13 cellular contexts compared by ENCODE assay signal in the genomic region with DNA sequence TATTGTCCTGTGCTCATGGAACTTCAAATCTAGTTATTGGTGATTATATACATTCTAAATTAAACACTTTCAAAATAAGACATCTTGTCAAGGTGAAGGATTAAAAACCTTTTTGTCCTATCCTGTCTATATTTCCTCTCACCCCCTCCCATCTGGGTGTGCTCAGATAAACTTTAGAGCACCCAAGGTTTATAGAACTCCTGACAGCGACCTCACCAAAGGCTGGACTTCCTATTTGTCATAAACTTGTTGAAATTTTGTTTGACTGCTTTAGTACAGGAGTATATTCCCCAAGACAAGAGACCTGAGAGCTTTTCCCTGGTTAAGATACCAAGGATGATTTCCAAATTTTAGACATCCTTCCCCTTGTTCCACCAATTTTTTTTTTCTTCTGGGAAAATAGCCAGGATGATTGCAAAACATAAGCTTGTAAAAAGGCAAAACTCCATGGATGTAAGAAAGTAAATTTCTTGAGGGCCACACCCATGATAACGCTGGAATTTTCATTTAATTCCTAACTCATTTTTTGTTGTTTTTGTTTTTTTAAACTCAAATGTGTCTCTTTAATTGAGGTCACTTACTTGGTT. TPM values are rescaled to one million over a fixed set of nuclear protein-coding genes. Genes with fewer than 3 reads are reported as not detected.
DNase-seq lines count a peak whose midpoint lies in the region; ATAC-seq and TF ChIP-seq lines count a peak whose summit lies in the region.
"Had no signal": no experiment of that assay in that cellular context is flagged by ENCODE, and none has a peak within 500 bp of the region (broad histone marks: within the 10 kb centered on the region; RNA-seq: fewer than 3 reads in every experiment).

No MANE protein-coding gene starts in this region.

- TF ChIP-seq CTCF in Caco-2 (IDR thresholded peaks at IDR 0.05; ENCODE audit: insufficient read depth in 1 of 2, low read depth in 1 of 2, low read length in 1 of 2, severe bottlenecking in 1 of 2, unreplicated experiment in 1 of 2) (no peak), esophagus squamous epithelium (IDR thresholded peaks at IDR 0.05) (no peak), omental fat pad (IDR thresholded peaks at IDR 0.05) (no peak)

- no peak overlapping the region for H3K4me3 ChIP-seq in Caco-2 (ENCODE audit: low read depth, low read length)
- H3K4me3 ChIP-seq in esophagus squamous epithelium, result peak overlapping the region in 1 of 4 donors; percentile 22

- peaks cover 38% of the 10 kb centered on the region for H3K4me1 ChIP-seq in Caco-2
- peaks cover 0 to 49% (median 35%) of the 10 kb centered on the region in 3 donors for H3K4me1 ChIP-seq in esophagus squamous epithelium

- H3K36me3 ChIP-seq in Caco-2 (ENCODE audit: control insufficient read depth, insufficient read depth, low read length) (no peaks in the 10 kb centered on the region), esophagus squamous epithelium (no peaks in the 10 kb centered on the region)

- DNase-seq in Caco-2 (no peak), NCI-H69 (lab: John Stamatoyannopoulos, UW) (peak; percentile 34), esophagus squamous epithelium (lab: John Stamatoyannopoulos, UW) (no peak), omental fat pad (ENCODE audit: low spot score) (no peak), medulla oblongata (ENCODE audit: extremely low spot score) (no peak), glomerular visceral epithelial cell (ENCODE audit: extremely low spot score) (no peak)
- DNase-seq in T-helper 2 cell treated with Interferon-gamma antibody and Interleukin-4, amounts not matched to agents 5 μg/mL and 100 μg/mL, for 36 hours (ENCODE audit: low spot score), result no peak
- no peak for DNase-seq in stimulated activated CD4-positive, alpha-beta T cell treated with anti-CD3 and anti-CD28 coated beads, Interleukin-2, amount 100 ng/mL, for 48 hours
- DNase-seq: activated T-cell treated with anti-CD3 and anti-CD28 coated beads for 4 hours; GOT3; NCI-H2227 treated with DMSO at 0.1 percent for 48 hours; stimulated activated CD4-positive, alpha-beta T cell treated with anti-CD3 and anti-CD28 coated beads, Interleukin-15, amount 100 ng/mL, for 24 hours had no signal

- no peak for TF ChIP-seq POLR2A in esophagus squamous epithelium (IDR thresholded peaks at IDR 0.05)

- H3K27ac ChIP-seq in esophagus squamous epithelium, result peak overlapping the region in 3 of 4 donors; percentile 27 to 51 (median 42)

- no peaks in the 10 kb centered on the region for H3K27me3 ChIP-seq in Caco-2 (replicated peaks; ENCODE audit: control insufficient read depth, insufficient read depth, low read length)
- H3K27me3 ChIP-seq in esophagus squamous epithelium, result no peaks in the 10 kb centered on the region

- H3K27me3 Mint-ChIP-seq in Caco-2 (ENCODE audit: insufficient read depth, unreplicated experiment), result no peaks in the 10 kb centered on the region
- H3K27me3 Mint-ChIP-seq in T-helper 2 cell treated with Interferon-gamma antibody and Interleukin-4, amounts not matched to agents 5 μg/mL and 100 μg/mL, for 36 hours (ENCODE audit: low read depth), result no peaks in the 10 kb centered on the region

- no peaks in the 10 kb centered on the region for H3K36me3 Mint-ChIP-seq in Caco-2 (ENCODE audit: insufficient read depth, unreplicated experiment)
- no peaks in the 10 kb centered on the region for H3K36me3 Mint-ChIP-seq in T-helper 2 cell treated with Interferon-gamma antibody and Interleukin-4, amounts not matched to agents 5 μg/mL and 100 μg/mL, for 36 hours (ENCODE audit: low read depth)

- POLR2A ChIA-PET in Caco-2 (lab: Charles Lee), result interaction anchor here (0.5 to 1.3 kb wide), 4 partner anchors 12 to 33 kb away, joined by 3 to 4 read pairs (median 4); partner anchors contain the start of gene CARMIL1

- WGBS in esophagus squamous epithelium, 2 donors, result 16 to 43% methylated on average over 2 of the region's 2 CpGs

- H3K4me1 Mint-ChIP-seq in Caco-2 (ENCODE audit: low read depth, unreplicated experiment), result peaks cover 37% of the 10 kb centered on the region
- H3K4me1 Mint-ChIP-seq in T-helper 2 cell treated with Interferon-gamma antibody and Interleukin-4, amounts not matched to agents 5 μg/mL and 100 μg/mL, for 36 hours (ENCODE audit: low read depth), result no peaks in the 10 kb centered on the region

- H3K27ac Mint-ChIP-seq in Caco-2 (ENCODE audit: unreplicated experiment), result peak overlapping the region; percentile 80
- no peak overlapping the region for H3K27ac Mint-ChIP-seq in T-helper 2 cell treated with Interferon-gamma antibody and Interleukin-4, amounts not matched to agents 5 μg/mL and 100 μg/mL, for 36 hours
- H3K27ac Mint-ChIP-seq: T-helper 1 cell treated with Interleukin-12 subunit alpha and Interleukin-12 subunit beta and Interleukin-4 antibody, amounts not matched to agents 30 μg/mL and 1 μg/mL, for 36 hours had no signal

- ATAC-seq in omental fat pad (ENCODE audit: low FRiP score), result peak; percentile 64

- no peaks in the 10 kb centered on the region for H3K9me3 Mint-ChIP-seq in Caco-2 (ENCODE audit: unreplicated experiment)
- H3K9me3 Mint-ChIP-seq in T-helper 2 cell treated with Interferon-gamma antibody and Interleukin-4, amounts not matched to agents 5 μg/mL and 100 μg/mL, for 36 hours, result no peaks in the 10 kb centered on the region
- H3K9me3 Mint-ChIP-seq: T-helper 1 cell treated with Interleukin-12 subunit alpha and Interleukin-12 subunit beta and Interleukin-4 antibody, amounts not matched to agents 30 μg/mL and 1 μg/mL, for 36 hours had no signal

- H3K4me3 Mint-ChIP-seq in Caco-2 (ENCODE audit: unreplicated experiment), result peak overlapping the region; percentile 64
- no peak overlapping the region for H3K4me3 Mint-ChIP-seq in T-helper 2 cell treated with Interferon-gamma antibody and Interleukin-4, amounts not matched to agents 5 μg/mL and 100 μg/mL, for 36 hours
- H3K4me3 Mint-ChIP-seq: T-helper 1 cell treated with Interleukin-12 subunit alpha and Interleukin-12 subunit beta and Interleukin-4 antibody, amounts not matched to agents 30 μg/mL and 1 μg/mL, for 36 hours had no signal

- H3K9me3 ChIP-seq in Caco-2 (no peaks in the 10 kb centered on the region), esophagus squamous epithelium (no peaks in the 10 kb centered on the region)

- CTCF ChIA-PET in Caco-2 (lab: Charles Lee), result interaction anchor here (0.6 to 1.7 kb wide), 6 partner anchors 33 to 330 kb away, joined by 3 to 12 read pairs (median 6); partner anchors contain the start of gene CARMIL1

- BruUV-seq in Caco-2 (replicated peaks; lab: Mats Ljungman, UMichigan), result TSS peak; percentile 45

- intact Hi-C loops in Caco-2 (cut with micrococcal nuclease; ENCODE audit: unreplicated experiment), result loop anchor here (2.0 kb wide), 1 partner anchor 33 kb away; the partner anchor contains the start of gene CARMIL1
- intact Hi-C loops in esophagus squamous epithelium (cut with DNase I), result no loop called here

RNA-seq across cellular contexts. Expression of gene CARMIL1, which starts 33.0 kb away (rescaled TPM):
- total RNA-seq in Caco-2 (2022) (25.9 and 26.5 TPM in 2 replicates), esophagus squamous epithelium (10 to 100 TPM in 3 of 4 donors, 1 to 10 TPM in 1; 7.2 to 19.7 (median 18.3) TPM), omental fat pad (10 to 100 TPM; 24.4 to 35.3 (median 29.6) TPM)
